In genomic region chr17:39952665-39953470, GRCh38 we compare ENCODE assay signal across 8 cellular contexts. TPM values are rescaled to one million over a fixed set of nuclear protein-coding genes. Genes with fewer than 3 reads are reported as not detected.
A peak's percentile ranks its signal among the peaks of the same experiment; 100 is the strongest.
DNase-seq lines count a peak whose midpoint lies in the region; ATAC-seq and TF ChIP-seq lines count a peak whose summit lies in the region.

No MANE protein-coding gene starts in this region.

- TF ChIP-seq CTCF in AG09319 (IDR thresholded peaks at IDR 0.05; ENCODE audit: low read depth, low read length): no peak

- ATAC-seq in GM19025 (IDR thresholded peaks at IDR 0.05; ENCODE audit: low read depth, unreplicated experiment) (peak; percentile 72), HG03280 (IDR thresholded peaks at IDR 0.05; ENCODE audit: unreplicated experiment) (peak; percentile 69), left lobe of liver (peak; percentile 88)

- H3K9me3 Mint-ChIP-seq in activated CD4-positive, alpha-beta T cell treated with anti-CD3 and anti-CD28 coated beads, Interleukin-2, amount 10 ng/mL, durations not matched to agents 24 days and 14 days: no peaks in the 10 kb centered on the region

- DNase-seq in AG09319 (ENCODE audit: extremely low read depth, low read depth): peak; percentile 89
- DNase-seq in NCI-H510A treated with DMSO at 0.1 percent for 48 hours (lab: John Stamatoyannopoulos, UW): peak; percentile 97
- peak; percentile 94 for DNase-seq in activated CD4-positive, alpha-beta T cell treated with anti-CD3 and anti-CD28 coated beads, Interleukin-2, amount 10 ng/mL, durations not matched to agents 24 days and 14 days
- DNase-seq in dedifferentiated amniotic fluid mesenchymal stem cell (ENCODE audit: extremely low spot score): peak; percentile 88
- peak; percentile 99 for DNase-seq in left lobe of liver (ENCODE audit: low spot score)
- DNase-seq in stimulated activated CD4-positive, alpha-beta T cell treated with anti-CD3 and anti-CD28 coated beads, Interleukin-1b, Interleukin-23, amount 100 ng/mL, for 48 hours: peak; percentile 91

- intact Hi-C loops in activated CD4-positive, alpha-beta T cell treated with anti-CD3 and anti-CD28 coated beads, Interleukin-2, amount 10 ng/mL, durations not matched to agents 24 days and 14 days (cut with micrococcal nuclease): loop anchor here (1.0 kb wide), 1 partner anchor 27 kb away; the partner anchor contains the start of gene PSMD3

- peaks cover 2% of the 10 kb centered on the region for H3K27me3 Mint-ChIP-seq in activated CD4-positive, alpha-beta T cell treated with anti-CD3 and anti-CD28 coated beads, Interleukin-2, amount 10 ng/mL, durations not matched to agents 24 days and 14 days

- peak overlapping the region; percentile 86 for H3K4me3 Mint-ChIP-seq in activated CD4-positive, alpha-beta T cell treated with anti-CD3 and anti-CD28 coated beads, Interleukin-2, amount 10 ng/mL, durations not matched to agents 24 days and 14 days

- peaks cover 31% of the 10 kb centered on the region for H3K4me1 Mint-ChIP-seq in activated CD4-positive, alpha-beta T cell treated with anti-CD3 and anti-CD28 coated beads, Interleukin-2, amount 10 ng/mL, durations not matched to agents 24 days and 14 days

- no peaks in the 10 kb centered on the region for H3K36me3 Mint-ChIP-seq in activated CD4-positive, alpha-beta T cell treated with anti-CD3 and anti-CD28 coated beads, Interleukin-2, amount 10 ng/mL, durations not matched to agents 24 days and 14 days (ENCODE audit: low read depth)

- peak overlapping the region; percentile 87 for H3K27ac Mint-ChIP-seq in activated CD4-positive, alpha-beta T cell treated with anti-CD3 and anti-CD28 coated beads, Interleukin-2, amount 10 ng/mL, durations not matched to agents 24 days and 14 days

RNA-seq across cellular contexts. Expression of gene GSDMA, which starts 9.9 kb away (rescaled TPM):
- total RNA-seq in activated CD4-positive, alpha-beta T cell treated with anti-CD3 and anti-CD28 coated beads, Interleukin-2, amount 10 ng/mL, durations not matched to agents 24 days and 14 days: 0.69 and 0.84 TPM in 2 replicates
- total RNA-seq in left lobe of liver: not detected

RNA-seq across cellular contexts. Expression of gene LRRC3C, which starts 25.3 kb away (rescaled TPM):
- total RNA-seq in activated CD4-positive, alpha-beta T cell treated with anti-CD3 and anti-CD28 coated beads, Interleukin-2, amount 10 ng/mL, durations not matched to agents 24 days and 14 days: not detected in 2 replicates
- total RNA-seq in left lobe of liver: not detected

RNA-seq across cellular contexts. Expression of gene ORMDL3, which starts 25.5 kb away (rescaled TPM):
- total RNA-seq in activated CD4-positive, alpha-beta T cell treated with anti-CD3 and anti-CD28 coated beads, Interleukin-2, amount 10 ng/mL, durations not matched to agents 24 days and 14 days: 65.7 and 65.8 TPM in 2 replicates
- total RNA-seq in left lobe of liver: 159 TPM

RNA-seq across cellular contexts. Expression of gene PSMD3, which starts 27.7 kb away (rescaled TPM):
- total RNA-seq in activated CD4-positive, alpha-beta T cell treated with anti-CD3 and anti-CD28 coated beads, Interleukin-2, amount 10 ng/mL, durations not matched to agents 24 days and 14 days: 199 and 204 TPM in 2 replicates
- 52.4 TPM for total RNA-seq in left lobe of liver

RNA-seq across cellular contexts. Expression of gene GSDMB, which starts 34.4 kb away (rescaled TPM):
- 22.1 and 22.7 TPM in 2 replicates for total RNA-seq in activated CD4-positive, alpha-beta T cell treated with anti-CD3 and anti-CD28 coated beads, Interleukin-2, amount 10 ng/mL, durations not matched to agents 24 days and 14 days
- total RNA-seq in left lobe of liver: 32.2 TPM

Comparison
In these comparisons a context has a peak if more than half of its experiments do, and no peak if none do; other contexts are left out.
1. Peak in every context shown above with its lines: DNase-seq and ATAC-seq.